26 cellular contexts compared by ENCODE assay signal in genomic region chr10:48555310-48556042, GRCh38. TPM values are rescaled to one million over a fixed set of nuclear protein-coding genes. Genes with fewer than 3 reads are reported as not detected.
DNase-seq lines count a peak whose midpoint lies in the region; ATAC-seq and TF ChIP-seq lines count a peak whose summit lies in the region.
"Had no signal": no experiment of that assay in that cellular context is flagged by ENCODE, and none has a peak within 500 bp of the region (broad histone marks: within the 10 kb centered on the region; RNA-seq: fewer than 3 reads in every experiment).

No MANE protein-coding gene starts in this region.

- no peaks in the 10 kb centered on the region for H3F3A ChIP-seq in GM23338 (replicated peaks; ENCODE audit: low read depth)

- no peaks in the 10 kb centered on the region for H3K9me3 ChIP-seq in sigmoid colon
- H3K9me3 ChIP-seq: heart right ventricle, Peyer's patch, spleen, thoracic aorta had no signal

- no peak for TF ChIP-seq POLR2A in sigmoid colon (IDR thresholded peaks at IDR 0.05)

- TF ChIP-seq CTCF in GM23338 (conservative IDR thresholded peaks at IDR 0.05; ENCODE audit: low read depth in 2 of 2) (0 out of 4 replicates have a peak, but pooled peaks of 1 of the 2 experiments have one; percentile 24), WTC11 (IDR thresholded peaks at IDR 0.05) (no peak), sigmoid colon (IDR thresholded peaks at IDR 0.05) (no peak)

- no peaks in the 10 kb centered on the region for H4K20me1 ChIP-seq in GM23338 (replicated peaks; ENCODE audit: insufficient read depth)

- H3K36me3 ChIP-seq in GM23338 (ENCODE audit: insufficient read depth) (no peaks in the 10 kb centered on the region), sigmoid colon (no peaks in the 10 kb centered on the region)
- H3K36me3 ChIP-seq: Peyer's patch, spleen, thoracic aorta had no signal

- no peaks in the 10 kb centered on the region for H3K79me2 ChIP-seq in GM23338 (replicated peaks; ENCODE audit: insufficient read depth)

- CTCF ChIA-PET in WTC11 (lab: Charles Lee) = interaction anchor here (0.6 to 15.9 kb wide), 6 partner anchors 11 to 101 kb away, joined by 3 to 268 read pairs (median 4); no protein-coding TSS in a partner anchor

- no peak overlapping the region for H3K4me2 ChIP-seq in GM23338

- POLR2A ChIA-PET in WTC11 (lab: Charles Lee) = no interaction called here

- no peaks in the 10 kb centered on the region for H3K27me3 ChIP-seq in GM23338 (ENCODE audit: insufficient read depth)
- H3K27me3 ChIP-seq in sigmoid colon = no peaks in the 10 kb centered on the region
- H3K27me3 ChIP-seq: heart right ventricle, Peyer's patch, spleen had no signal

- H3K4me3 ChIP-seq in GM23338 (no peak overlapping the region), sigmoid colon (no peak overlapping the region)
- H3K4me3 ChIP-seq: heart right ventricle, Peyer's patch, spleen, thoracic aorta had no signal

- H3K9me2 ChIP-seq in GM23338 (ENCODE audit: insufficient read depth) = no peaks in the 10 kb centered on the region

- no peak overlapping the region for H2AFZ ChIP-seq in GM23338

- TF ChIP-seq EP300 in sigmoid colon (IDR thresholded peaks at IDR 0.05) = no peak

- intact Hi-C loops in sigmoid colon (cut with DNase I) = no loop called here

- H3K4me1 ChIP-seq in GM23338 (ENCODE audit: insufficient read depth) (no peaks in the 10 kb centered on the region), sigmoid colon (peaks cover 0 to 31% (median 20%) of the 10 kb centered on the region in 4 donors)
- H3K4me1 ChIP-seq: Peyer's patch had no signal

- H3K9me3 Mint-ChIP-seq in GM23338 (no peaks in the 10 kb centered on the region), WTC11 (no peaks in the 10 kb centered on the region)
- H3K9me3 Mint-ChIP-seq: activated CD4-positive, alpha-beta memory T cell treated with anti-CD3 and anti-CD28 coated beads, Interleukin-2, amount 10 ng/mL, durations not matched to agents 7 days and 5 days; activated T-cell treated with anti-CD3 and anti-CD28 coated beads, Interleukin-2, amount 50 U/mL, for 24 hours; CD4-positive, CD25-positive, alpha-beta regulatory T cell; naive B cell; stimulated activated effector memory CD8-positive, alpha-beta T cell treated with anti-CD3 and anti-CD28 coated beads, Interleukin-12 subunit alpha, Interleukin-12 subunit beta, amount 100 ng/mL, for 72 hours had no signal

- 83 to 87% methylated on average over 9 of the region's 9 CpGs for WGBS in sigmoid colon, 2 donors

- H3K27ac Mint-ChIP-seq in GM23338 = no peak overlapping the region
- no peak overlapping the region; the same call in 1 of the 2 replicates for H3K27ac Mint-ChIP-seq in WTC11
- H3K27ac Mint-ChIP-seq: activated CD4-positive, alpha-beta memory T cell treated with anti-CD3 and anti-CD28 coated beads, Interleukin-2, amount 10 ng/mL, durations not matched to agents 7 days and 5 days; activated T-cell treated with anti-CD3 and anti-CD28 coated beads, Interleukin-2, amount 50 U/mL, for 24 hours; CD4-positive, CD25-positive, alpha-beta regulatory T cell; stimulated activated effector memory CD8-positive, alpha-beta T cell treated with anti-CD3 and anti-CD28 coated beads, Interleukin-12 subunit alpha, Interleukin-12 subunit beta, amount 100 ng/mL, for 72 hours had no signal

- H3K36me3 Mint-ChIP-seq in GM23338 (ENCODE audit: low read depth) = no peaks in the 10 kb centered on the region
- no peaks in the 10 kb centered on the region for H3K36me3 Mint-ChIP-seq in WTC11
- H3K36me3 Mint-ChIP-seq: CD4-positive, CD25-positive, alpha-beta regulatory T cell; naive B cell; stimulated activated effector memory CD8-positive, alpha-beta T cell treated with anti-CD3 and anti-CD28 coated beads, Interleukin-12 subunit alpha, Interleukin-12 subunit beta, amount 100 ng/mL, for 72 hours had no signal

- H3K4me1 Mint-ChIP-seq in GM23338 = peaks cover 13% of the 10 kb centered on the region; the same call in 2 of the 3 replicates
- H3K4me1 Mint-ChIP-seq in WTC11 = peaks cover 2% of the 10 kb centered on the region; the same call in 1 of the 2 replicates
- H3K4me1 Mint-ChIP-seq: activated CD4-positive, alpha-beta memory T cell treated with anti-CD3 and anti-CD28 coated beads, Interleukin-2, amount 10 ng/mL, durations not matched to agents 7 days and 5 days; CD4-positive, CD25-positive, alpha-beta regulatory T cell; stimulated activated effector memory CD8-positive, alpha-beta T cell treated with anti-CD3 and anti-CD28 coated beads, Interleukin-12 subunit alpha, Interleukin-12 subunit beta, amount 100 ng/mL, for 72 hours had no signal

- peak; percentile 20; the same call in 2 of the 3 replicates for ATAC-seq in GM23338
- peak; percentile 34; the same call in 1 of the 2 replicates for ATAC-seq in WTC11
- ATAC-seq in HG03280 (IDR thresholded peaks at IDR 0.05; ENCODE audit: unreplicated experiment) = no peak
- ATAC-seq: left colon; stimulated activated effector memory CD8-positive, alpha-beta T cell treated with anti-CD3 and anti-CD28 coated beads, Interleukin-12 subunit alpha, Interleukin-12 subunit beta, amount 100 ng/mL, for 72 hours had no signal

- DNase-seq in GM23338 (ENCODE audit: low spot score) (no peak), WTC11 (ENCODE audit: low spot score) (no peak), ecto neural progenitor cell (ENCODE audit: low spot score) (peak; percentile 32), sigmoid colon (no peak), NCI-H1048 (lab: John Stamatoyannopoulos, UW) (no peak), AG20443 (ENCODE audit: low spot score) (no peak)
- DNase-seq: activated CD4-positive, alpha-beta memory T cell treated with anti-CD3 and anti-CD28 coated beads, Interleukin-2, amount 10 ng/mL, durations not matched to agents 7 days and 5 days; activated CD4-positive, CD25-positive, alpha-beta regulatory T cell treated with anti-CD3 and anti-CD28 coated beads, Interleukin-2, amount 50 U/mL, for 72 hours; activated naive CD4-positive, alpha-beta T cell; activated T-cell treated with anti-CD3 and anti-CD28 coated beads, Interleukin-2, amount 50 U/mL, for 24 hours; CD4-positive, CD25-positive, alpha-beta regulatory T cell; heart right ventricle; Karpas-422; left colon; naive B cell; NCI-H1694; NCI-H2171; NCI-H524; NK-92 treated with Interleukin-12 subunit alpha and Interleukin-12 subunit beta, amount 100 ng/mL, for 24 hours; spleen; stimulated activated CD4-positive, alpha-beta T cell treated with anti-CD3 and anti-CD28 coated beads, Interleukin-2, amount 100 ng/mL, for 48 hours had no signal

- H3K27ac ChIP-seq in GM23338 (ENCODE audit: low read depth) (no peak overlapping the region), sigmoid colon (peak overlapping the region in 3 of 4 donors; percentile 1 to 58 (median 44))
- H3K27ac ChIP-seq: epithelial cell of prostate, Peyer's patch, spleen had no signal

- H3K27me3 Mint-ChIP-seq in GM23338 (ENCODE audit: insufficient read depth, low read depth, poor library complexity) (peaks cover 6% of the 10 kb centered on the region), WTC11 (ENCODE audit: low read depth) (no peaks in the 10 kb centered on the region)
- H3K27me3 Mint-ChIP-seq: CD4-positive, CD25-positive, alpha-beta regulatory T cell had no signal

- no peak overlapping the region for H3K4me3 Mint-ChIP-seq in GM23338
- no peak overlapping the region for H3K4me3 Mint-ChIP-seq in WTC11
- H3K4me3 Mint-ChIP-seq: activated CD4-positive, alpha-beta memory T cell treated with anti-CD3 and anti-CD28 coated beads, Interleukin-2, amount 10 ng/mL, durations not matched to agents 7 days and 5 days; activated T-cell treated with anti-CD3 and anti-CD28 coated beads, Interleukin-2, amount 50 U/mL, for 24 hours; CD4-positive, CD25-positive, alpha-beta regulatory T cell; stimulated activated effector memory CD8-positive, alpha-beta T cell treated with anti-CD3 and anti-CD28 coated beads, Interleukin-12 subunit alpha, Interleukin-12 subunit beta, amount 100 ng/mL, for 72 hours had no signal

TF ChIP-seq in GM23338, 12 proteins besides CTCF, POLR2A, EP300 and RAD21 (continues in another document):
- TF ChIP-seq EZH2phosphoT487 (IDR thresholded peaks at IDR 0.05; ENCODE audit: unreplicated experiment) (no peak), ETS1 (IDR thresholded peaks at IDR 0.05) (no peak), ZNF114 (CRISPR knock-in tag; IDR thresholded peaks at IDR 0.05) (no peak), POLR2AphosphoS5 (IDR thresholded peaks at IDR 0.05; ENCODE audit: low read depth) (no peak)

TF ChIP-seq in WTC11, 78 proteins besides CTCF, POLR2A, EP300 and RAD21:
- TF ChIP-seq ZNF416 (CRISPR knock-in tag; IDR thresholded peaks at IDR 0.05) (no peak), ZMAT4 (CRISPR knock-in tag; IDR thresholded peaks at IDR 0.05) (no peak), FOXP4 (CRISPR knock-in tag; IDR thresholded peaks at IDR 0.05) (no peak)
TF ChIP-seq in WTC11: peak in this region for 0.

RNA-seq across cellular contexts. Expression of gene ARHGAP22, which starts 49.4 kb away (rescaled TPM):
- 10.7 and 11.3 TPM in 2 replicates for total RNA-seq in GM23338 (2014; rRNA removed; shearing (Covaris generic))
- polyA plus RNA-seq in GM23338 (2016; fragmentation: Nextera tagmentation; extraction: Ambion mirVana) = 4.8 and 5.5 TPM in 2 replicates
- 8.2 to 8.6 TPM (median 8.3 TPM) in 3 replicates for total RNA-seq in WTC11 (2021)
- total RNA-seq in sigmoid colon = 1 to 10 TPM; 1.3 to 6.4 (median 4.1) TPM
- polyA plus RNA-seq in sigmoid colon = 1 to 10 TPM; 1.2 to 3.1 (median 2.4) TPM
- polyA plus RNA-seq: CD4-positive, CD25-positive, alpha-beta regulatory T cell had no signal
